32 cellular contexts compared by ENCODE assay signal in the genomic region with DNA sequence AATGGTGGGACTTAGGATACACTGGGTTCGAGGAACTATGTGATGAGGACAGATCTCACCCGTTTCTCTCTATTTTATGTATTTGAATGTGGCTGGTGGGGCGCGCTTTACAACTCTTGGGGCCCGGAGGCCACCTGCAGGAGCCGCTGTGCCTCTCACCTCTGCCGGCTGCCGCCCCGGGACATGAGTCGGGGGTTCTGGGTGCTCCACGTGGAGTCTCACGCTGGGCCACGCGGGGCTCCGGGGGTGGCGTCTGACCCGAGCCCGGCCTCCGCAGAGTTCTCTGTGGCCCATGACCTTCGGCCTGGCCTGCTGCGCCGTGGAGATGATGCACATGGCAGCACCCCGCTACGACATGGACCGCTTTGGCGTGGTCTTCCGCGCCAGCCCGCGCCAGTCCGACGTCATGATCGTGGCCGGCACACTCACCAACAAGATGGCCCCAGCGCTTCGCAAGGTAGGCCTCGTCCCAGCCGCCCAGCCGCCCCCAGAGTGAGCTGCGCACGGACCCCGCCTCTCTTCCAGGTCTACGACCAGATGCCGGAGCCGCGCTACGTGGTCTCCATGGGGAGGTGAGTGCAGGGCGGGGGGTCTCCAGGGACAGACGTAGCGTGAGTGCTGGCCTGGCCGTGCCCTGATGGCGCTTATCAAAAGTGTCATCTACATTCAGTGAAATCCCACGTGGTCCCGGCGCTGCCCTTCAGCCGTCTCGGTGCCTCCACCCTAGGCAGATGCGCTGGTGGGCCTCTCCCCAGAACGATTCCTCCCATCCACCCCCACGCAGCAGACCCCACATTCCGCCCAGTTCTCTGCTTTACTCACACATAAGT.
"Had no signal": no experiment of that assay in that cellular context is flagged by ENCODE, and none has a peak within 500 bp of the region (broad histone marks: within the 10 kb centered on the region; RNA-seq: fewer than 3 reads in every experiment).

No MANE protein-coding gene starts in this region.

- H3K27me3 ChIP-seq: brain microvascular endothelial cell, MG63 had no signal

- ATAC-seq: activated CD8-positive, alpha-beta memory T cell treated with anti-CD3 and anti-CD28 coated beads, Interleukin-2, amount 10 ng/mL, durations not matched to agents 7 days and 5 days; activated naive CD8-positive, alpha-beta T cell treated with anti-CD3 and anti-CD28 coated beads, Interleukin-2, amount 50 U/mL, for 24 hours; Right ventricle myocardium inferior had no signal

- H3K4me3 ChIP-seq: MG63, PC-9 had no signal

- H3K27ac ChIP-seq: brain microvascular endothelial cell, PC-9, WERI-Rb-1 had no signal

- H2AFZ ChIP-seq: PC-9 had no signal

- H3K9me3 ChIP-seq: MG63 had no signal

- H3K4me2 ChIP-seq: PC-9 had no signal

- FAIRE-seq: RCC 7860 had no signal

- DNase-seq: activated CD4-positive, alpha-beta memory T cell treated with anti-CD3 and anti-CD28 coated beads, Interleukin-2, amount 10 ng/mL, durations not matched to agents 7 days and 5 days; activated CD4-positive, alpha-beta T cell treated with anti-CD3 and anti-CD28 coated beads for 1 hour; activated CD4-positive, alpha-beta T cell treated with anti-CD3 and anti-CD28 coated beads for 48 hours; activated CD4-positive, CD25-positive, alpha-beta regulatory T cell; activated CD8-positive, alpha-beta memory T cell treated with anti-CD3 and anti-CD28 coated beads for 24 hours; activated CD8-positive, alpha-beta memory T cell treated with anti-CD3 and anti-CD28 coated beads, Interleukin-2, amount 10 ng/mL, durations not matched to agents 7 days and 5 days; activated CD8-positive, alpha-beta memory T cell treated with anti-CD3 and anti-CD28 coated beads, Interleukin-2, amount 50 U/mL, for 48 hours; activated effector memory CD4-positive, alpha-beta T cell treated with Interleukin-2 at 50 U/mL for 16 hours; activated naive CD4-positive, alpha-beta T cell treated with anti-CD3 and anti-CD28 coated beads, Interleukin-2, amount 10 ng/mL, durations not matched to agents 7 days and 5 days; activated naive CD8-positive, alpha-beta T cell treated with anti-CD3 and anti-CD28 coated beads, Interleukin-2, amount 50 U/mL, for 24 hours; activated T-cell treated with anti-CD3 and anti-CD28 coated beads, Interleukin-2, amount 50 U/mL, for 48 hours; brain microvascular endothelial cell; Kasumi-1; KG1; MG63; NCI-H1048; NCI-H1105 treated with DMSO at 0.1 percent for 48 hours; NCI-H1436; NCI-H1694 treated with DMSO at 0.1 percent for 48 hours; NCI-H2029; NCI-H510A; NCI-H526; NCI-H748 treated with DMSO at 0.1 percent for 48 hours; PC-9; SIG-M5; SW 1271; T-helper 1 cell; T-helper 2 cell; T-helper 9 cell; WERI-Rb-1 had no signal
